In the genomic region with DNA sequence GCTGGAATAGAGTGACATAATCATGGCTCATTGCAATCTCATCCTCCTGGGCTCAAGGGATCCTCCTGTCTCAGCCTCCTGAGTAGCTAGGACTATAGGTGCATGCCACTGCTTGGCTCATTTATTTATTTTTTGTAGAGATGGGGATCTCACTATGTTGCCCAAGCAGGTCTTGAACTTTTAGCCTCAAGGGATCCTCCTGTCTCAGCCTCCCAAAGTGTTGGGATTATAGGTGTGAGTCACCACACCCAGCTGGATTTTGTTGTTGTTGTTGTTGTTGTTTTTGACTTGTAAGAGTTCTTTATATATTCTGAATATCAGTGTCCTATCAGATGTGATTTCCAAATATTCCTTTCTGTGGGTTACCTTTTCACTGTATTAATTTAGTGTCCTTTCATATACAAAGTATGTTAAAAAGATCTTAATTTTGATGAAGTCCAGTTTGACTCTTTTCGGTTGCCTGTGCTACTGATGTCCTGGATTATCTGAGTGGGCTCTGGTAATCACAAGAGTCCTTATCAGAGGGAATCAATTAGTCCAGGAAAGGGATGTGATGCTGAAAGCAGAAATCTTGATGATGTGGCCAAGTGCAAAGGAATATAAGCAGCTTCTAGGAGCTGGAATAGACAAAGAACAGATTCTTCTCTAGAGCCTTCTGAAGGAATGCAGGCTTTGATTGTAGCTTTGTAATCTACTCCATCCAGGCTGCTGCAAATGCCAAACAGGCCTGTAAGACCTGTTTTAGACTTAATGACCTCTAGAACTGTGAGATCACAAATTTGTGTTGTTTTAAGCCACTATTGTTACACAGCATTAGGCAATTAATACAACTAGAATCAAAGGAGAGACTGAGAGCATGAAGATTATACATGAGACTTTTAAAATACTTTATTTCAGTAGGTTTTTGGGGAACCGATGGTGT, we compare ENCODE assay signal across 32 cellular contexts. TPM values are rescaled to one million over a fixed set of nuclear protein-coding genes. Genes with fewer than 3 reads are reported as not detected.
DNase-seq lines count a peak whose midpoint lies in the region; ATAC-seq and TF ChIP-seq lines count a peak whose summit lies in the region.
"Had no signal": no experiment of that assay in that cellular context is flagged by ENCODE, and none has a peak within 500 bp of the region (broad histone marks: within the 10 kb centered on the region; RNA-seq: fewer than 3 reads in every experiment).

No MANE protein-coding gene starts in this region.

- H3K9me1 ChIP-seq in IMR-90 (ENCODE audit: insufficient read depth, low read length): peaks cover 7% of the 10 kb centered on the region

- TF ChIP-seq CTCF in IMR-90 (conservative IDR thresholded peaks at IDR 0.05; ENCODE audit: low read depth, low read length) (no peak), foreskin fibroblast (IDR thresholded peaks at IDR 0.05; ENCODE audit: low read depth, low read length) (no peak)

- POLR2A ChIA-PET in CD4-positive, alpha-beta memory T cell (lab: Charles Lee; ENCODE audit: partially characterized antibody): no interaction called here
- POLR2A ChIA-PET in IMR-90 (lab: Charles Lee; ENCODE audit: unreplicated experiment): no interaction called here

- no peak for DNase-seq in CD4-positive, alpha-beta memory T cell
- DNase-seq in IMR-90 (no peak), T-helper 1 cell (no peak), foreskin fibroblast (no peak), putamen (ENCODE audit: low spot score) (no peak), DMS 273 (lab: John Stamatoyannopoulos, UW; ENCODE audit: unreplicated experiment) (no peak)
- no peak for DNase-seq in central memory CD8-positive, alpha-beta T cell (ENCODE audit: low spot score in 2 of 2)
- DNase-seq: activated CD4-positive, alpha-beta T cell treated with anti-CD3 and anti-CD28 coated beads, Interleukin-2, amount 50 U/mL, for 48 hours; activated CD8-positive, alpha-beta memory T cell treated with anti-CD3 and anti-CD28 coated beads, Interleukin-2, amount 50 U/mL, for 4 hours; cerebellar nuclear complex; DMS 273 treated with DMSO at 0.1 percent for 48 hours; gastrocnemius medialis; GF-D8; hippocampal formation; KBM-7; left lung; naive thymus-derived CD8-positive, alpha-beta T cell; NCI-H1436 treated with DMSO at 0.1 percent for 48 hours; NCI-H2171 treated with DMSO at 0.1 percent for 48 hours; NCI-H69; RPMI8226; stimulated activated CD4-positive, alpha-beta T cell treated with anti-CD3 and anti-CD28 coated beads, Interleukin-12 subunit alpha, Interleukin-12 subunit beta, amount 100 ng/mL, for 4 hours; stimulated activated CD4-positive, alpha-beta T cell treated with anti-CD3 and anti-CD28 coated beads, Interleukin-4, amount 100 ng/mL, for 24 hours; stimulated activated naive CD4-positive, alpha-beta T cell had no signal

- TF ChIP-seq POLR2A in IMR-90 (IDR thresholded peaks at IDR 0.05; ENCODE audit: low read depth, low read length): no peak

- peak overlapping the region; percentile 65; the same call in 1 of the 2 replicates for H2AK5ac ChIP-seq in IMR-90 (ENCODE audit: low read depth, low read length)

- peaks cover 50 to 74% (median 63%) of the 10 kb centered on the region in 4 donors for H3K4me1 Mint-ChIP-seq in CD4-positive, alpha-beta memory T cell
- peaks cover 71% of the 10 kb centered on the region for H3K4me1 Mint-ChIP-seq in central memory CD8-positive, alpha-beta T cell

- H2BK5ac ChIP-seq in IMR-90 (ENCODE audit: low read depth, low read length, poor library complexity, severe bottlenecking): peak overlapping the region; percentile 72

- peak overlapping the region in 4 of 8 donors; percentile 14 to 50 (median 42) for H3K4me3 Mint-ChIP-seq in CD4-positive, alpha-beta memory T cell
- H3K4me3 Mint-ChIP-seq in central memory CD8-positive, alpha-beta T cell: no peak overlapping the region
- H3K4me3 Mint-ChIP-seq: mesothelial cell of epicardium; T-helper 2 cell treated with Interferon-gamma antibody and Interleukin-4, amounts not matched to agents 5 μg/mL and 100 μg/mL, for 36 hours had no signal

- H3K27ac Mint-ChIP-seq in CD4-positive, alpha-beta memory T cell: peak overlapping the region in 4 of 7 donors; percentile 11 to 57 (median 40)
- peak overlapping the region; percentile 41 for H3K27ac Mint-ChIP-seq in central memory CD8-positive, alpha-beta T cell (ENCODE audit: low read depth)
- H3K27ac Mint-ChIP-seq: activated naive CD4-positive, alpha-beta T cell treated with anti-CD3 and anti-CD28 coated beads, Interleukin-2, amount 50 U/mL, for 72 hours; activated T-helper 2 cell treated with anti-CD3 and anti-CD28 coated beads, Interferon-gamma antibody, Interleukin-2, Interleukin-4, amounts not matched to agents 10 μg/mL and 5 μg/mL and 100 μg/mL, durations not matched to agents 14 hours and 24 hours and 36 hours; mesothelial cell of epicardium; T-helper 2 cell treated with Interferon-gamma antibody and Interleukin-4, amounts not matched to agents 5 μg/mL and 100 μg/mL, for 36 hours had no signal

- no peaks in the 10 kb centered on the region for H3K27me3 Mint-ChIP-seq in CD4-positive, alpha-beta memory T cell
- H3K27me3 Mint-ChIP-seq in central memory CD8-positive, alpha-beta T cell: no peaks in the 10 kb centered on the region
- H3K27me3 Mint-ChIP-seq: naive thymus-derived CD8-positive, alpha-beta T cell had no signal

- no peak overlapping the region for H4K91ac ChIP-seq in IMR-90 (ENCODE audit: insufficient read depth, low read depth, low read length)

- H2AFZ ChIP-seq in IMR-90 (replicated peaks; ENCODE audit: low read length, poor library complexity): no peak overlapping the region

- CTCF ChIA-PET in CD4-positive, alpha-beta memory T cell (lab: Charles Lee; ENCODE audit: partially characterized antibody): no interaction called here
- CTCF ChIA-PET in IMR-90 (lab: Yijun Ruan, JAX): no interaction called here

- no CpG with 5 or more reads among the region's 2 CpGs for WGBS in IMR-90 (ENCODE audit: extremely low coverage in 2 of 2, insufficient read length in 1 of 2), 2 experiments
- 0% methylated on average over 1 of the region's 2 CpGs for WGBS in mesodermal cell (ENCODE audit: insufficient coverage in 2 of 2), 2 experiments

- no peak overlapping the region for H3K23ac ChIP-seq in IMR-90 (ENCODE audit: low read depth, low read length)

- no peak for ATAC-seq in IMR-90 (ENCODE audit: low read depth)
- ATAC-seq in central memory CD8-positive, alpha-beta T cell (replicated peaks; ENCODE audit: extremely low read depth, poor library complexity, severe bottlenecking): no peak
- ATAC-seq: activated naive CD4-positive, alpha-beta T cell treated with anti-CD3 and anti-CD28 coated beads, Interleukin-2, amount 50 U/mL, for 72 hours; gastrocnemius medialis; left lung; naive thymus-derived CD8-positive, alpha-beta T cell had no signal

- H4K8ac ChIP-seq in IMR-90 (ENCODE audit: low read depth in 2 of 2, low read length in 2 of 2): 0 out of 4 replicates have a peak overlapping the region, but pooled peaks have one; percentile 56 to 57

- peaks cover 0 to 6% (median 2%) of the 10 kb centered on the region in 8 donors for H3K9me3 Mint-ChIP-seq in CD4-positive, alpha-beta memory T cell
- H3K9me3 Mint-ChIP-seq in central memory CD8-positive, alpha-beta T cell: peaks cover 4% of the 10 kb centered on the region

- no peak overlapping the region for H3K9ac ChIP-seq in IMR-90 (ENCODE audit: low read depth, low read length)
- H3K9ac ChIP-seq: BLaER1 treated with 17β-estradiol and CSF1 and Interleukin-3, amounts not matched to agents 10 nM and 100 nM had no signal

- H3K14ac ChIP-seq in IMR-90 (replicated peaks; ENCODE audit: low read depth, low read length): no peak overlapping the region

- no peak for TF ChIP-seq RAD21 in IMR-90 (IDR thresholded peaks at IDR 0.05; ENCODE audit: low read length)

- H3K9me3 ChIP-seq in CD4-positive, alpha-beta memory T cell (ENCODE audit: control insufficient read depth in 1 of 2, low read length in 2 of 2): no peaks in the 10 kb centered on the region
- H3K9me3 ChIP-seq in IMR-90 (ENCODE audit: control insufficient read depth, insufficient read depth, low read length): peaks cover 5% of the 10 kb centered on the region
- peaks cover 18% of the 10 kb centered on the region for H3K9me3 ChIP-seq in mesodermal cell (ENCODE audit: control insufficient read depth, low read length)
- H3K9me3 ChIP-seq: gastrocnemius medialis, left lung, right atrium auricular region had no signal

- H3K79me1 ChIP-seq in IMR-90 (ENCODE audit: low read depth in 1 of 2, low read length in 2 of 2): peaks cover 13 to 63% of the 10 kb centered on the region in 2 experiments

- intact Hi-C loops in CD4-positive, alpha-beta memory T cell (cut with micrococcal nuclease): no loop called here
- intact Hi-C loops in IMR-90 (cut with micrococcal nuclease): loop anchor here (5.0 kb wide), 1 partner anchor 1155 kb away; no protein-coding TSS in a partner anchor

- H3K4me2 ChIP-seq in IMR-90 (ENCODE audit: low read depth, low read length): no peak overlapping the region
- H3K4me2 ChIP-seq: BLaER1 treated with 17β-estradiol and CSF1 and Interleukin-3, amounts not matched to agents 10 nM and 100 nM had no signal

- H4K5ac ChIP-seq in IMR-90 (ENCODE audit: low read depth, low read length): peak overlapping the region; percentile 50; the same call in 1 of the 2 replicates

- in situ Hi-C loops in IMR-90 (cut with MboI; ENCODE audit: low sequenced_read_pairs): no loop called here

- dilution Hi-C loops in IMR-90 (cut with HindIII; ENCODE audit: low sequenced_read_pairs, unreplicated experiment): no loop called here

- no peak overlapping the region for H3K56ac ChIP-seq in IMR-90 (ENCODE audit: extremely low read depth, insufficient read depth, low read length)

- H2BK15ac ChIP-seq in IMR-90 (ENCODE audit: low read depth, low read length): peak overlapping the region; percentile 94; the same call in 2 of the 3 replicates

- BruUV-seq in IMR-90 (replicated peaks; lab: Mats Ljungman, UMichigan): no TSS peak

- peak overlapping the region; percentile 32; the same call in 1 of the 2 replicates for H3K18ac ChIP-seq in IMR-90 (ENCODE audit: low read depth, low read length)

- no peak overlapping the region for H2AK9ac ChIP-seq in IMR-90 (replicated peaks; ENCODE audit: low read depth, low read length, poor library complexity)

- H3K36me3 ChIP-seq in CD4-positive, alpha-beta memory T cell (ENCODE audit: insufficient read depth, low read length): no peaks in the 10 kb centered on the region
- H3K36me3 ChIP-seq in IMR-90 (ENCODE audit: control insufficient read depth, insufficient read depth, low read length): no peaks in the 10 kb centered on the region; the same call in none of the 2 replicates
- peaks cover 40% of the 10 kb centered on the region for H3K36me3 ChIP-seq in mesodermal cell (ENCODE audit: control insufficient read depth, insufficient read depth, low read length)
- H3K36me3 ChIP-seq: right atrium auricular region had no signal

- 0 out of 2 replicates have a peak overlapping the region, but pooled peaks have one; percentile 53 for H2BK20ac ChIP-seq in IMR-90 (ENCODE audit: low read depth, low read length)

- peak overlapping the region; percentile 17; the same call in 1 of the 2 replicates for H2BK120ac ChIP-seq in IMR-90 (ENCODE audit: low read depth, low read length)

- peaks cover 17% of the 10 kb centered on the region for H4K20me1 ChIP-seq in IMR-90 (ENCODE audit: insufficient read depth, low read length)

- H3K36me3 Mint-ChIP-seq in CD4-positive, alpha-beta memory T cell: peaks cover 31 to 39% of the 10 kb centered on the region in 2 donors
- peaks cover 4% of the 10 kb centered on the region for H3K36me3 Mint-ChIP-seq in central memory CD8-positive, alpha-beta T cell (ENCODE audit: insufficient read depth)

- peak overlapping the region; percentile 66; the same call in 1 of the 2 replicates for H3K4ac ChIP-seq in IMR-90 (ENCODE audit: low read depth, low read length)

- H3K27me3 ChIP-seq in CD4-positive, alpha-beta memory T cell (ENCODE audit: insufficient read depth, low read length): no peaks in the 10 kb centered on the region
- no peaks in the 10 kb centered on the region for H3K27me3 ChIP-seq in IMR-90 (ENCODE audit: control insufficient read depth, insufficient read depth, low read length)
- H3K27me3 ChIP-seq: BLaER1 treated with 17β-estradiol and CSF1 and Interleukin-3, amounts not matched to agents 10 nM and 100 nM; gastrocnemius medialis; left lung; right atrium auricular region had no signal

- H3K4me3 ChIP-seq in CD4-positive, alpha-beta memory T cell (ENCODE audit: low read length in 2 of 2): no peak overlapping the region
- H3K4me3 ChIP-seq in IMR-90 (ENCODE audit: insufficient read depth, low read depth, low read length): no peak overlapping the region
- no peak overlapping the region for H3K4me3 ChIP-seq in mesodermal cell (ENCODE audit: extremely low read depth, insufficient read depth, low read length, poor library complexity, severe bottlenecking)
- no peak overlapping the region for H3K4me3 ChIP-seq in foreskin fibroblast (ENCODE audit: low read depth in 1 of 2, low read length in 2 of 2)
- H3K4me3 ChIP-seq: BLaER1 treated with 17β-estradiol and CSF1 and Interleukin-3, amounts not matched to agents 10 nM and 100 nM; gastrocnemius medialis; left lung; right atrium auricular region; SK-N-MC had no signal

- peaks cover 61% of the 10 kb centered on the region for H3K4me1 ChIP-seq in CD4-positive, alpha-beta memory T cell (ENCODE audit: insufficient read depth, low read length)
- H3K4me1 ChIP-seq in IMR-90 (ENCODE audit: control insufficient read depth, insufficient read depth, low read length) (peaks cover 8% of the 10 kb centered on the region; the same call in 1 of the 2 replicates), mesodermal cell (ENCODE audit: control insufficient read depth, insufficient read depth, low read length, poor library complexity, severe bottlenecking) (peaks cover 33% of the 10 kb centered on the region)

- no peak overlapping the region for H3K27ac ChIP-seq in CD4-positive, alpha-beta memory T cell (ENCODE audit: low read depth, low read length)
- no peak overlapping the region for H3K27ac ChIP-seq in IMR-90 (ENCODE audit: insufficient read depth, low read length)
- H3K27ac ChIP-seq in mesodermal cell (ENCODE audit: low read depth, low read length, severe bottlenecking): peak overlapping the region; percentile 92
- H3K27ac ChIP-seq: BLaER1 treated with 17β-estradiol and CSF1 and Interleukin-3, amounts not matched to agents 10 nM and 100 nM; right atrium auricular region; SK-N-MC had no signal

RNA-seq across cellular contexts. Expression of gene NCK1, which starts 30.2 kb away (rescaled TPM):
- total RNA-seq in CD4-positive, alpha-beta memory T cell: 10 to 100 TPM; 61.2 to 68.4 TPM
- polyA plus RNA-seq in CD4-positive, alpha-beta memory T cell: 10 to 100 TPM; 40.3 to 62.1 TPM
- total RNA-seq in IMR-90 (2012; rRNA removed): 23.7 and 50.3 TPM in 2 replicates
- 24.3 and 25.4 TPM in 2 replicates for polyA plus RNA-seq in IMR-90 (2012; rRNA removed)
- polyA plus RNA-seq in IMR-90 (2012; cell fraction: cytosol; rRNA removed): 2.6 and 4.5 TPM in 2 replicates
- polyA plus RNA-seq in IMR-90 (2012; cell fraction: nucleus; rRNA removed; ENCODE audit: low replicate concordance): 0.81 and 13.0 TPM in 2 replicates
- 65.0 TPM for polyA plus RNA-seq in mesodermal cell (2013, experiment 1 of 2)
- polyA plus RNA-seq in mesodermal cell (2013, experiment 2 of 2): 74.3 TPM
